In genomic region chr1:1290238-1290731, GRCh38 we compare ENCODE assay signal across 8 cellular contexts. TPM values are rescaled to one million over a fixed set of nuclear protein-coding genes. Genes with fewer than 3 reads are reported as not detected.
DNase-seq lines count a peak whose midpoint lies in the region; ATAC-seq and TF ChIP-seq lines count a peak whose summit lies in the region.

No MANE protein-coding gene starts in this region.

- no peak for DNase-seq in AG09309 (ENCODE audit: low read depth)
- DNase-seq in GM23338 (ENCODE audit: low spot score), result peak; percentile 73
- DNase-seq in SJSA1 (ENCODE audit: low read depth in 1 of 2, low spot score in 2 of 2), result peak; percentile 33 to 82
- peak; percentile 75 for DNase-seq in activated naive CD4-positive, alpha-beta T cell treated with anti-CD3 and anti-CD28 coated beads, Interleukin-2, amount 50 U/mL, for 16 hours
- peak; percentile 70 for DNase-seq in left ventricle myocardium superior
- peak in 3 of 4 experiments; percentile 39 to 60 (median 47) for DNase-seq in stimulated activated CD4-positive, alpha-beta T cell treated with anti-CD3 and anti-CD28 coated beads, Interleukin-1b, Interleukin-23, amount 100 ng/mL, for 24 hours (ENCODE audit: low read depth in 4 of 4, low spot score in 1 of 4)
- no peak for DNase-seq in sciatic nerve (ENCODE audit: low spot score)

- H3K4me1 ChIP-seq in GM23338 (ENCODE audit: insufficient read depth), result no peaks in the 10 kb centered on the region
- H3K4me1 ChIP-seq in SJSA1 (replicated peaks), result peaks cover 9% of the 10 kb centered on the region

- H3K4me3 Mint-ChIP-seq in GM23338, result no peak overlapping the region

- peaks cover 13% of the 10 kb centered on the region for H3K27me3 Mint-ChIP-seq in GM23338 (ENCODE audit: insufficient read depth, low read depth, poor library complexity)

- TF ChIP-seq CTCF in AG09309 (IDR thresholded peaks at IDR 0.05; ENCODE audit: control insufficient read depth, insufficient read depth, low read depth, low read length, missing control alignments) (peak; percentile 33), GM23338 (conservative IDR thresholded peaks at IDR 0.05; ENCODE audit: low read depth in 2 of 2) (peak; percentile 52 to 70)

- no peaks in the 10 kb centered on the region for H3K9me2 ChIP-seq in GM23338 (ENCODE audit: insufficient read depth)

- 0 out of 2 replicates have a peak, but pooled peaks cover 9% of the 10 kb centered on the region for H3F3A ChIP-seq in GM23338 (replicated peaks; ENCODE audit: low read depth)

- H3K27ac ChIP-seq in GM23338 (ENCODE audit: low read depth), result no peak overlapping the region
- H3K27ac ChIP-seq in SJSA1, result no peak overlapping the region

- peaks cover 9% of the 10 kb centered on the region for H3K9me3 ChIP-seq in SJSA1 (replicated peaks)

- no peaks in the 10 kb centered on the region for H3K79me2 ChIP-seq in GM23338 (replicated peaks; ENCODE audit: insufficient read depth)

- H3K4me2 ChIP-seq in GM23338, result no peak overlapping the region

- H3K36me3 ChIP-seq in GM23338 (ENCODE audit: insufficient read depth) (no peaks in the 10 kb centered on the region), SJSA1 (peaks cover 25% of the 10 kb centered on the region)

- intact Hi-C loops in left ventricle myocardium superior (cut with micrococcal nuclease) (no loop called here), sciatic nerve (cut with DNase I) (loop anchor here (5.0 kb wide), 1 partner anchor 168 kb away; no protein-coding TSS in a partner anchor)

- H3K27ac Mint-ChIP-seq in GM23338, result no peak overlapping the region

- H3K36me3 Mint-ChIP-seq in GM23338 (ENCODE audit: low read depth), result no peaks in the 10 kb centered on the region

- peaks cover 4% of the 10 kb centered on the region; the same call in 1 of the 3 replicates for H3K4me1 Mint-ChIP-seq in GM23338

- H3K4me3 ChIP-seq in AG09309 (ENCODE audit: control insufficient read depth, low read depth, low read length) (no peak overlapping the region), GM23338 (no peak overlapping the region), SJSA1 (no peak overlapping the region)

- peaks cover 3% of the 10 kb centered on the region; the same call in 2 of the 3 replicates for H3K9me3 Mint-ChIP-seq in GM23338

- H4K20me1 ChIP-seq in GM23338 (replicated peaks; ENCODE audit: insufficient read depth), result no peaks in the 10 kb centered on the region

- H2AFZ ChIP-seq in GM23338, result no peak overlapping the region

- ATAC-seq in GM23338 (peak; percentile 19), left ventricle myocardium superior (peak; percentile 42), sciatic nerve (no peak), GM21825 (IDR thresholded peaks at IDR 0.05; ENCODE audit: unreplicated experiment) (no peak)

- H3K27me3 ChIP-seq in GM23338 (ENCODE audit: insufficient read depth) (no peaks in the 10 kb centered on the region), SJSA1 (replicated peaks) (no peaks in the 10 kb centered on the region)

TF ChIP-seq in GM23338, 12 proteins besides CTCF, POLR2A, EP300 and RAD21 (continues in another document):
- no peak for TF ChIP-seq STAT1 (IDR thresholded peaks at IDR 0.05; ENCODE audit: unreplicated experiment)
- TF ChIP-seq EZH2phosphoT487 (IDR thresholded peaks at IDR 0.05; ENCODE audit: unreplicated experiment), result no peak
- TF ChIP-seq NANOG (IDR thresholded peaks at IDR 0.05; ENCODE audit: borderline replicate concordance), result no peak
- no peak for TF ChIP-seq ETS1 (IDR thresholded peaks at IDR 0.05)
- TF ChIP-seq ZNF114 (CRISPR knock-in tag; IDR thresholded peaks at IDR 0.05), result no peak
- no peak for TF ChIP-seq EZH2 (IDR thresholded peaks at IDR 0.05; ENCODE audit: low read depth, unreplicated experiment)
- TF ChIP-seq ZNF331 (CRISPR knock-in tag; IDR thresholded peaks at IDR 0.05; ENCODE audit: low read depth), result no peak
- TF ChIP-seq JUNB (IDR thresholded peaks at IDR 0.05; ENCODE audit: unreplicated experiment), result no peak
- TF ChIP-seq CREB1 (CRISPR knock-in tag; IDR thresholded peaks at IDR 0.05; ENCODE audit: low read depth), result no peak

RNA-seq across cellular contexts. Expression of gene SCNN1D, which starts 10.0 kb away (rescaled TPM):
- 0.70 and 1.4 TPM in 2 replicates for total RNA-seq in GM23338 (2014; rRNA removed; shearing (Covaris generic))
- polyA plus RNA-seq in GM23338 (2016; fragmentation: Nextera tagmentation; extraction: Ambion mirVana), result 1.7 and 1.8 TPM in 2 replicates
- 0.53 and 1.5 TPM in 2 replicates for total RNA-seq in SJSA1 (2014; rRNA removed; shearing (Covaris generic))
- total RNA-seq in left ventricle myocardium superior (3.0 TPM), sciatic nerve (12.5 TPM)

RNA-seq across cellular contexts. Expression of gene UBE2J2, which starts 16.6 kb away (rescaled TPM):
- 70.2 and 73.5 TPM in 2 replicates for total RNA-seq in GM23338 (2014; rRNA removed; shearing (Covaris generic))
- 47.1 and 49.5 TPM in 2 replicates for polyA plus RNA-seq in GM23338 (2016; fragmentation: Nextera tagmentation; extraction: Ambion mirVana)
- 92.1 and 96.6 TPM in 2 replicates for total RNA-seq in SJSA1 (2014; rRNA removed; shearing (Covaris generic))
- total RNA-seq in left ventricle myocardium superior (39.5 TPM), sciatic nerve (50.5 TPM)

RNA-seq across cellular contexts. Expression of gene ACAP3, which starts 17.4 kb away (rescaled TPM):
- 27.7 and 31.9 TPM in 2 replicates for total RNA-seq in GM23338 (2014; rRNA removed; shearing (Covaris generic))
- polyA plus RNA-seq in GM23338 (2016; fragmentation: Nextera tagmentation; extraction: Ambion mirVana), result 6.4 and 8.1 TPM in 2 replicates
- 41.1 and 44.8 TPM in 2 replicates for total RNA-seq in SJSA1 (2014; rRNA removed; shearing (Covaris generic))
- 60.4 TPM for total RNA-seq in left ventricle myocardium superior
- total RNA-seq in sciatic nerve, result 74.7 TPM

RNA-seq across cellular contexts. Expression of gene PUSL1, which starts 18.1 kb away (rescaled TPM):
- total RNA-seq in GM23338 (2014; rRNA removed; shearing (Covaris generic)), result 49.9 and 55.8 TPM in 2 replicates
- 41.5 and 43.9 TPM in 2 replicates for polyA plus RNA-seq in GM23338 (2016; fragmentation: Nextera tagmentation; extraction: Ambion mirVana)
- 27.3 and 35.1 TPM in 2 replicates for total RNA-seq in SJSA1 (2014; rRNA removed; shearing (Covaris generic))
- total RNA-seq in left ventricle myocardium superior (11.1 TPM), sciatic nerve (11.3 TPM)

RNA-seq across cellular contexts. Expression of gene INTS11, which starts 34.2 kb away (rescaled TPM):
- total RNA-seq in GM23338 (2014; rRNA removed; shearing (Covaris generic)), result 140 and 161 TPM in 2 replicates
- 102 and 110 TPM in 2 replicates for polyA plus RNA-seq in GM23338 (2016; fragmentation: Nextera tagmentation; extraction: Ambion mirVana)
- 66.7 and 81.0 TPM in 2 replicates for total RNA-seq in SJSA1 (2014; rRNA removed; shearing (Covaris generic))
- 77.2 TPM for total RNA-seq in left ventricle myocardium superior
- total RNA-seq in sciatic nerve, result 111 TPM

Comparison
In these comparisons a context has a peak if more than half of its experiments do, and no peak if none do; other contexts are left out.
1. DNase-seq: peak in GM23338 (single experiment), SJSA1 (2 of 2), activated naive CD4-positive, alpha-beta T cell treated with anti-CD3 and anti-CD28 coated beads, Interleukin-2, amount 50 U/mL, for 16 hours (single experiment), left ventricle myocardium superior (single experiment) and stimulated activated CD4-positive, alpha-beta T cell treated with anti-CD3 and anti-CD28 coated beads, Interleukin-1b, Interleukin-23, amount 100 ng/mL, for 24 hours (3 of 4); none in AG09309 (single experiment) and sciatic nerve (single experiment).
2. ATAC-seq: peak in GM23338 (single experiment) and left ventricle myocardium superior (single experiment); none in sciatic nerve (single experiment) and GM21825 (single experiment).